In the genomic region with DNA sequence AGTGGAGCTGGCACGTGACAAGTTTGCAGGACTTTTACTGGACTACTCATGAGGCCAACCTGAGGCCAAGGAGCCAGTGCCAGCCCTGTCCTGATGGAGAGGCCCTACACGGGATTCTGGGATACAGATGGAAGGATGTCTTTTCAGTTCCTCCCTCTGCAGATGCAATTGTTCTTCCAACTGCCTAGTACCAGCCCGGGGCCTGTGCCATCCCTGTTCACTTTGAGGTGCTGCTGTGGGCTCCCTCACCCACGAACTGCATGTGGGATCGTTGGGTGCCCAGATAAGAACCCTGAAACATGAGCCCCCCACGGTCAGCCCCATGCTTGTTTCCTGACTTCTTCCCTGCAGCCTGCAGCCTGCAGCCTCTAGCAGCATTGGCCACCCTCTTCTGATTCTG, we compare ENCODE assay signal across 8 cellular contexts.
"Had no signal": no experiment of that assay in that cellular context is flagged by ENCODE, and none has a peak within 500 bp of the region (broad histone marks: within the 10 kb centered on the region; RNA-seq: fewer than 3 reads in every experiment).

No MANE protein-coding gene starts in this region.

- DNase-seq: H9, HCEC 1CT, KG1 had no signal

- H3K27ac Mint-ChIP-seq: GM23338, H9, IgD-negative memory B cell had no signal

- H3K4me3 ChIP-seq: GM23338 had no signal

- H3K4me1 Mint-ChIP-seq: IgD-negative memory B cell had no signal

- FAIRE-seq: H1, H54, HTR-8/SVneo had no signal

- H3K4me3 Mint-ChIP-seq: GM23338, H9, IgD-negative memory B cell had no signal

- H3K9me3 Mint-ChIP-seq: GM23338, H9 had no signal

- H3K4me2 ChIP-seq: GM23338 had no signal

- ATAC-seq: GM23338 had no signal

- H2AFZ ChIP-seq: GM23338 had no signal
